ENCODE assay signal across 37 cellular contexts in genomic region chr14:55467307-55467706, GRCh38. TPM values are rescaled to one million over a fixed set of nuclear protein-coding genes. Genes with fewer than 3 reads are reported as not detected.
"Had no signal": no experiment of that assay in that cellular context is flagged by ENCODE, and none has a peak within 500 bp of the region (broad histone marks: within the 10 kb centered on the region; RNA-seq: fewer than 3 reads in every experiment).

No MANE protein-coding gene starts in this region.

- H3K9me3 ChIP-seq: adrenal gland had no signal

- ATAC-seq: activated CD8-positive, alpha-beta T cell treated with anti-CD3 and anti-CD28 coated beads for 36 hours; activated naive CD4-positive, alpha-beta T cell treated with anti-CD3 and anti-CD28 coated beads, Interleukin-2, amount 50 U/mL, for 72 hours; activated T-cell treated with anti-CD3 and anti-CD28 coated beads, Interleukin-2, amount 50 U/mL, for 4 hours; activated T-cell treated with anti-CD3 and anti-CD28 coated beads, Interleukin-2, amount 50 U/mL, for 72 hours; activated T-helper 17 cell treated with anti-CD3 and anti-CD28 coated beads, Interleukin-2, amount 50 U/mL, for 72 hours; body of pancreas had no signal

- H3K4me3 ChIP-seq: adrenal gland, body of pancreas, breast epithelium had no signal

- DNase-seq: activated B cell treated with CpG ODN at 0.5 μM for 24 hours; activated CD4-positive, alpha-beta memory T cell treated with anti-CD3 and anti-CD28 coated beads for 36 hours; activated CD4-positive, alpha-beta T cell treated with anti-CD3 and anti-CD28 coated beads for 4 hours; activated CD4-positive, alpha-beta T cell treated with anti-CD3 and anti-CD28 coated beads, Interleukin-2, amount 10 ng/mL, durations not matched to agents 24 days and 14 days; activated CD4-positive, alpha-beta T cell treated with anti-CD3 and anti-CD28 coated beads, Interleukin-2, amount 50 U/mL, for 1 hour; activated CD4-positive, alpha-beta T cell treated with anti-CD3 and anti-CD28 coated beads, Interleukin-2, amount 50 U/mL, for 4 hours; activated CD4-positive, CD25-positive, alpha-beta regulatory T cell treated with anti-CD3 and anti-CD28 coated beads, Interleukin-2, amount 50 U/mL, for 72 hours; activated CD8-positive, alpha-beta memory T cell treated with anti-CD3 and anti-CD28 coated beads, Interleukin-2, amount 50 U/mL, for 4 hours; activated CD8-positive, alpha-beta T cell treated with anti-CD3 and anti-CD28 coated beads for 36 hours; activated effector memory CD4-positive, alpha-beta T cell treated with anti-CD3 and anti-CD28 coated beads, Interleukin-2, amount 50 U/mL, for 16 hours; activated gamma-delta T cell treated with Interleukin-2 at 50 U/mL for 16 hours; activated naive CD4-positive, alpha-beta T cell; activated naive CD4-positive, alpha-beta T cell treated with anti-CD3 and anti-CD28 coated beads for 36 hours; activated naive CD4-positive, alpha-beta T cell treated with anti-CD3 and anti-CD28 coated beads, Interleukin-2, amount 50 U/mL, for 16 hours; activated naive CD8-positive, alpha-beta T cell treated with anti-CD3 and anti-CD28 coated beads for 36 hours; activated T-cell treated with anti-CD3 and anti-CD28 coated beads for 4 hours; activated T-cell treated with anti-CD3 and anti-CD28 coated beads, Interleukin-2, amount 50 U/mL, for 1 hour; activated T-cell treated with anti-CD3 and anti-CD28 coated beads, Interleukin-2, amount 50 U/mL, for 4 hours; activated T-cell treated with anti-CD3 and anti-CD28 coated beads, Interleukin-2, amount 50 U/mL, for 72 hours; adrenal gland; amniotic stem cell; aorta; body of pancreas; brain microvascular endothelial cell; central memory CD4-positive, alpha-beta T cell; T-helper 2 cell; T-helper 9 cell had no signal

- H3K27ac ChIP-seq: adrenal gland, body of pancreas, brain microvascular endothelial cell, breast epithelium, VCaP had no signal

- H3K4me1 ChIP-seq: adrenal gland, breast epithelium had no signal

- FAIRE-seq: astrocyte, TTC549 had no signal

- H3K36me3 ChIP-seq: adrenal gland, brain microvascular endothelial cell, breast epithelium had no signal

- H3K27me3 ChIP-seq: adrenal gland, body of pancreas, brain microvascular endothelial cell, breast epithelium had no signal

RNA-seq across cellular contexts. Expression of gene TBPL2, which starts 26.9 kb away (rescaled TPM):
- total RNA-seq: activated B cell treated with CpG ODN at 0.5 μM for 24 hours; activated CD4-positive, alpha-beta memory T cell treated with anti-CD3 and anti-CD28 coated beads for 36 hours; activated CD4-positive, alpha-beta T cell treated with anti-CD3 and anti-CD28 coated beads, Interleukin-2, amount 10 ng/mL, durations not matched to agents 24 days and 14 days; activated CD8-positive, alpha-beta memory T cell treated with anti-CD3 and anti-CD28 coated beads for 36 hours; activated CD8-positive, alpha-beta T cell treated with anti-CD3 and anti-CD28 coated beads for 36 hours; activated naive CD4-positive, alpha-beta T cell treated with anti-CD3 and anti-CD28 coated beads for 36 hours; activated naive CD4-positive, alpha-beta T cell treated with anti-CD3 and anti-CD28 coated beads, Interleukin-2, amount 50 U/mL, for 72 hours; activated naive CD8-positive, alpha-beta T cell treated with anti-CD3 and anti-CD28 coated beads for 36 hours; activated T-cell treated with anti-CD3 and anti-CD28 coated beads, Interleukin-2, amount 50 U/mL, for 4 hours; activated T-cell treated with anti-CD3 and anti-CD28 coated beads, Interleukin-2, amount 50 U/mL, for 72 hours; activated T-helper 1 cell treated with anti-CD3 and anti-CD28 coated beads, Interleukin-12 subunit alpha, Interleukin-12 subunit beta, Interleukin-2, Interleukin-4 antibody, amounts not matched to agents 30 ng/mL and 10 ng/mL and 1 ng/mL, durations not matched to agents 14 hours and 24 hours and 36 hours; activated T-helper 17 cell treated with anti-CD3 and anti-CD28 coated beads, Interleukin-2, amount 50 U/mL, for 72 hours; adrenal gland; aorta; astrocyte; body of pancreas; breast epithelium; cardiac septum; cerebellum had no signal
- polyA plus RNA-seq: adrenal gland, aorta had no signal
